Comparison of ENCODE assay signal across 22 cellular contexts in the genomic region with DNA sequence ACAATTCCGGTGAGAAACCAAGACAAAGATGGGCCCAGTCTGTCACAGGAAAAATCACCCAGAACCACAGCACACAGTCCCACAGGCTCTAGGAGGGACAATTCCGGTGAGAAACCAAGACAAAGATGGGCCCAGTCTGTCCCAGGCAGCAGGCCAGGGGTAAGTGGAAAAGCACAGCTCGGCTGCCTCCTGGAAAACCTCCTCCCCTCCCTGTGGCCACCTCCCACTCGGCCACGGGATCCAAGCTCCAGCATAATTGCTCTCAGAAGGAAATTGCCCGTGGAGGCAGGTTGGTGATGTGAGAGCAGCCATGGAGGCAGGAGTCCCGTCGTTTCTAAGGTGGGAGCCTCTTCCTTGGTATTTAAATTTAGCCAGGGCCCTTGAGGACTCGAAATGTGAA.
A peak's percentile ranks its signal among the peaks of the same experiment; 100 is the strongest.
DNase-seq lines count a peak whose midpoint lies in the region; ATAC-seq, FAIRE-seq and TF ChIP-seq lines count a peak whose summit lies in the region.
"Had no signal": no experiment of that assay in that cellular context is flagged by ENCODE, and none has a peak within 500 bp of the region (broad histone marks: within the 10 kb centered on the region; RNA-seq: fewer than 3 reads in every experiment).

No MANE protein-coding gene starts in this region.

- CTCF ChIA-PET in endothelial cell of umbilical vein (lab: Charles Lee): interaction anchor here (0.6 to 1.3 kb wide), 2 partner anchors 13 to 35 kb away, joined by 3 to 4 read pairs; no protein-coding TSS in a partner anchor

- TF ChIP-seq POLR2A in endothelial cell of umbilical vein (IDR thresholded peaks at IDR 0.05; ENCODE audit: low read depth, low read length): no peak

- dilution Hi-C loops in endothelial cell of umbilical vein (cut with MboI; ENCODE audit: extremely low pct_ligation_motif_present, low sequenced_read_pairs): no loop called here

- H3K36me3 ChIP-seq in endothelial cell of umbilical vein (ENCODE audit: control insufficient read depth in 2 of 2, extremely low read depth in 1 of 2, insufficient read depth in 2 of 2, low read length in 2 of 2): no peaks in the 10 kb centered on the region
- H3K36me3 ChIP-seq in kidney (ENCODE audit: control insufficient read depth in 1 of 2, insufficient read depth in 2 of 2, low read length in 2 of 2): no peaks in the 10 kb centered on the region
- no peaks in the 10 kb centered on the region for H3K36me3 ChIP-seq in HAP-1 (replicated peaks)
- H3K36me3 ChIP-seq: brain microvascular endothelial cell, upper lobe of left lung had no signal

- H3K79me2 ChIP-seq in endothelial cell of umbilical vein (ENCODE audit: control insufficient read depth, insufficient read depth, low read length): no peaks in the 10 kb centered on the region

- TF ChIP-seq CTCF in endothelial cell of umbilical vein (IDR thresholded peaks at IDR 0.05; ENCODE audit: extremely low read depth in 1 of 2, insufficient read depth in 1 of 2, low read depth in 1 of 2, low read length in 2 of 2) (no peak), kidney (IDR thresholded peaks at IDR 0.05; ENCODE audit: borderline replicate concordance, extremely low read depth, insufficient read depth) (no peak)

- FAIRE-seq in endothelial cell of umbilical vein (lab: Jason Lieb, UNC): peak; percentile 49
- no peak for FAIRE-seq in kidney (lab: Jason Lieb, UNC)
- FAIRE-seq: endometrium, TTC549 had no signal

- no peak overlapping the region for H3K4me2 ChIP-seq in endothelial cell of umbilical vein (ENCODE audit: insufficient read depth, low read length)

- intact Hi-C loops in endothelial cell of umbilical vein (cut with micrococcal nuclease): no loop called here
- intact Hi-C loops in kidney (cut with DNase I): no loop called here
- intact Hi-C loops in sciatic nerve (cut with DNase I): no loop called here

- no peaks in the 10 kb centered on the region for H3K9me3 ChIP-seq in endothelial cell of umbilical vein (replicated peaks; ENCODE audit: control insufficient read depth, insufficient read depth, low read length)
- no peaks in the 10 kb centered on the region for H3K9me3 ChIP-seq in kidney (ENCODE audit: control insufficient read depth in 1 of 2, low read length in 2 of 2)
- H3K9me3 ChIP-seq in HAP-1: no peaks in the 10 kb centered on the region
- H3K9me3 ChIP-seq: Caco-2, upper lobe of left lung had no signal

- H3K9ac ChIP-seq in endothelial cell of umbilical vein (replicated peaks; ENCODE audit: extremely low read depth, insufficient read depth, low read length) (no peak overlapping the region), kidney (ENCODE audit: low read length in 2 of 2) (no peak overlapping the region)

- BruUV-seq in endothelial cell of umbilical vein (replicated peaks; lab: Mats Ljungman, UMichigan): no TSS peak

- H3K4me1 ChIP-seq in endothelial cell of umbilical vein (ENCODE audit: control insufficient read depth, extremely low read depth, insufficient read depth, low read length) (peaks cover 7% of the 10 kb centered on the region), kidney (ENCODE audit: control insufficient read depth in 1 of 2, insufficient read depth in 1 of 2, low read depth in 1 of 2, low read length in 2 of 2) (no peaks in the 10 kb centered on the region), HAP-1 (no peaks in the 10 kb centered on the region)
- H3K4me1 ChIP-seq: Caco-2 had no signal

- H3K27me3 ChIP-seq in endothelial cell of umbilical vein (ENCODE audit: control insufficient read depth in 2 of 2, insufficient read depth in 2 of 2, low read length in 2 of 2) (no peaks in the 10 kb centered on the region), HAP-1 (ENCODE audit: low read depth) (no peaks in the 10 kb centered on the region)
- H3K27me3 ChIP-seq: brain microvascular endothelial cell, upper lobe of left lung had no signal

- in situ Hi-C loops in HAP-1 (cut with MboI; ENCODE audit: low sequenced_read_pairs): no loop called here

- H2AFZ ChIP-seq in endothelial cell of umbilical vein (ENCODE audit: low read depth, low read length): no peak overlapping the region

- no peaks in the 10 kb centered on the region for H3K9me1 ChIP-seq in endothelial cell of umbilical vein (replicated peaks; ENCODE audit: control insufficient read depth, extremely low read depth, insufficient read depth, low read length)

- DNase-seq in AG08395 (ENCODE audit: low spot score): peak; percentile 24
- DNase-seq in endothelial cell of umbilical vein (ENCODE audit: low read depth, low spot score): no peak
- peak; percentile 78 for DNase-seq in kidney
- peak; percentile 73 for DNase-seq in sciatic nerve (ENCODE audit: low spot score)
- DNase-seq in activated gamma-delta T cell treated with Interleukin-2 at 50 U/mL for 16 hours: no peak
- no peak for DNase-seq in HAP-1 (ENCODE audit: low spot score in 2 of 2)
- DNase-seq: activated CD4-positive, alpha-beta T cell treated with anti-CD3 and anti-CD28 coated beads for 48 hours; brain microvascular endothelial cell; Caco-2; H7; immature natural killer cell; NCI-H1092 treated with DMSO at 0.1 percent for 48 hours; NCI-H524 treated with DMSO at 0.1 percent for 48 hours; SHP77; upper lobe of left lung had no signal

- H3K27ac ChIP-seq in endothelial cell of umbilical vein (ENCODE audit: insufficient read depth, low read depth, low read length) (no peak overlapping the region), kidney (ENCODE audit: low read depth in 2 of 2, low read length in 2 of 2) (no peak overlapping the region)
- H3K27ac ChIP-seq: brain microvascular endothelial cell, upper lobe of left lung had no signal

- ATAC-seq in sciatic nerve: peak; percentile 85
- no peak for ATAC-seq in GM18909 (IDR thresholded peaks at IDR 0.05; ENCODE audit: poor library complexity, unreplicated experiment)
- no peak for ATAC-seq in HG03469 (IDR thresholded peaks at IDR 0.05; ENCODE audit: unreplicated experiment)
- ATAC-seq: activated T-helper 17 cell treated with anti-CD3 and anti-CD28 coated beads, Interleukin-2, amount 50 U/mL, for 72 hours; stimulated activated effector memory CD8-positive, alpha-beta T cell treated with anti-CD3 and anti-CD28 coated beads, Interleukin-12 subunit alpha, Interleukin-12 subunit beta, amount 100 ng/mL, for 72 hours had no signal

- POLR2A ChIA-PET in endothelial cell of umbilical vein (lab: Charles Lee): no interaction called here

- H4K20me1 ChIP-seq in endothelial cell of umbilical vein (replicated peaks; ENCODE audit: control insufficient read depth, extremely low read depth, insufficient read depth, low read length): no peaks in the 10 kb centered on the region

- H3K4me3 ChIP-seq in endothelial cell of umbilical vein (replicated peaks in 1 of 3; ENCODE audit: insufficient read depth in 1 of 3, low read depth in 1 of 3, low read length in 3 of 3) (no peak overlapping the region), kidney (ENCODE audit: low read length in 2 of 2) (no peak overlapping the region), HAP-1 (no peak overlapping the region)
- H3K4me3 ChIP-seq: coronary artery, upper lobe of left lung had no signal

TF ChIP-seq in endothelial cell of umbilical vein, 7 proteins besides CTCF, POLR2A, EP300 and RAD21:
- TF ChIP-seq EZH2 (IDR thresholded peaks at IDR 0.05; ENCODE audit: borderline replicate concordance, low read depth, low read length, severe bottlenecking) (no peak), GATA2 (IDR thresholded peaks at IDR 0.05; ENCODE audit: insufficient read depth, insufficient read length, low read depth, low read length) (no peak), FOS (IDR thresholded peaks at IDR 0.05; ENCODE audit: borderline replicate concordance, insufficient read depth, low read length) (no peak), JUN (IDR thresholded peaks at IDR 0.05; ENCODE audit: borderline replicate concordance, insufficient read depth, insufficient read length, low read depth) (no peak), MAX (IDR thresholded peaks at IDR 0.05; ENCODE audit: insufficient read depth, insufficient read length) (no peak), MYC (IDR thresholded peaks at IDR 0.05; ENCODE audit: low read depth, low read length) (no peak), POLR2AphosphoS5 (IDR thresholded peaks at IDR 0.05; ENCODE audit: insufficient read depth, low read depth, low read length) (no peak)

Comparison
In these comparisons a context has a peak if more than half of its experiments do, and no peak if none do; other contexts are left out.
1. DNase-seq: peak in AG08395 (single experiment), kidney (single experiment) and sciatic nerve (single experiment); none in endothelial cell of umbilical vein (single experiment), activated gamma-delta T cell treated with Interleukin-2 at 50 U/mL for 16 hours (single experiment) and HAP-1 (0 of 2).